15 cellular contexts compared by ENCODE assay signal in genomic region chr17:72635034-72635654, GRCh38.
DNase-seq lines count a peak whose midpoint lies in the region; ATAC-seq and TF ChIP-seq lines count a peak whose summit lies in the region.
"Had no signal": no experiment of that assay in that cellular context is flagged by ENCODE, and none has a peak within 500 bp of the region (broad histone marks: within the 10 kb centered on the region; RNA-seq: fewer than 3 reads in every experiment).

No MANE protein-coding gene starts in this region.

- H3K9me3 ChIP-seq in effector memory CD4-positive, alpha-beta T cell (ENCODE audit: control insufficient read depth, low read length) = no peaks in the 10 kb centered on the region
- no peaks in the 10 kb centered on the region for H3K9me3 ChIP-seq in ascending aorta
- no peaks in the 10 kb centered on the region for H3K9me3 ChIP-seq in upper lobe of left lung
- H3K9me3 ChIP-seq: heart right ventricle had no signal

- TF ChIP-seq POLR2A in upper lobe of left lung (IDR thresholded peaks at IDR 0.05) = no peak

- H3K27me3 ChIP-seq in effector memory CD4-positive, alpha-beta T cell (replicated peaks; ENCODE audit: control insufficient read depth, insufficient read depth, low read length, poor library complexity, severe bottlenecking) = no peaks in the 10 kb centered on the region
- no peaks in the 10 kb centered on the region for H3K27me3 ChIP-seq in ascending aorta
- no peaks in the 10 kb centered on the region for H3K27me3 ChIP-seq in upper lobe of left lung

- TF ChIP-seq CTCF in C4-2B (conservative IDR thresholded peaks at IDR 0.05) (no peak), ascending aorta (IDR thresholded peaks at IDR 0.05) (no peak), upper lobe of left lung (IDR thresholded peaks at IDR 0.05) (no peak)

- H3K4me1 ChIP-seq in effector memory CD4-positive, alpha-beta T cell (ENCODE audit: control insufficient read depth, insufficient read depth, low read length, poor library complexity, severe bottlenecking) = peaks cover 11% of the 10 kb centered on the region
- H3K4me1 ChIP-seq in ascending aorta = no peaks in the 10 kb centered on the region
- no peaks in the 10 kb centered on the region for H3K4me1 ChIP-seq in upper lobe of left lung

- no peak for ATAC-seq in upper lobe of left lung (ENCODE audit: low FRiP score in 2 of 2)
- ATAC-seq: CD8-positive, alpha-beta T cell; heart right ventricle; stimulated activated naive CD8-positive, alpha-beta T cell treated with anti-CD3 and anti-CD28 coated beads, Interleukin-15, Interleukin-2, amounts not matched to agents 100 U/mL and 50 U/mL, for 24 hours had no signal

- DNase-seq in NCI-H2081 (lab: John Stamatoyannopoulos, UW) (peak; percentile 8 to 60), NCI-H2081 treated with DMSO at 0.1 percent for 48 hours (lab: John Stamatoyannopoulos, UW) (no peak), NCI-H2171 treated with DMSO at 0.1 percent for 48 hours (lab: John Stamatoyannopoulos, UW) (peak; percentile 38), SKM-1 (lab: John Stamatoyannopoulos, UW; ENCODE audit: unreplicated experiment) (no peak), ascending aorta (ENCODE audit: low spot score in 2 of 2) (no peak), upper lobe of left lung (no peak)
- no peak for DNase-seq in effector memory CD4-positive, alpha-beta T cell
- DNase-seq: ACHN; CD8-positive, alpha-beta T cell; heart right ventricle; KBM-7; NCI-H1417 treated with DMSO at 0.1 percent for 48 hours; NCI-H524; stimulated activated naive CD8-positive, alpha-beta T cell treated with anti-CD3 and anti-CD28 coated beads, Interleukin-15, Interleukin-2, amounts not matched to agents 100 U/mL and 50 U/mL, for 24 hours had no signal

- no peak for TF ChIP-seq EP300 in upper lobe of left lung (IDR thresholded peaks at IDR 0.05)

- intact Hi-C loops in ascending aorta (cut with DNase I) = no loop called here

- 54 to 61% methylated on average over 14 of the region's 14 CpGs for WGBS in upper lobe of left lung, 2 donors

- H3K27ac ChIP-seq in C4-2B (peak overlapping the region; percentile 62), ascending aorta (no peak overlapping the region), upper lobe of left lung (no peak overlapping the region)
- H3K27ac ChIP-seq in effector memory CD4-positive, alpha-beta T cell (ENCODE audit: insufficient read depth, low read length, poor library complexity, severe bottlenecking) = no peak overlapping the region
- H3K27ac ChIP-seq: heart right ventricle had no signal

- no peaks in the 10 kb centered on the region for H3K36me3 ChIP-seq in effector memory CD4-positive, alpha-beta T cell (ENCODE audit: control insufficient read depth, insufficient read depth, low read length)
- H3K36me3 ChIP-seq in ascending aorta = no peaks in the 10 kb centered on the region
- H3K36me3 ChIP-seq in upper lobe of left lung = no peaks in the 10 kb centered on the region
- H3K36me3 ChIP-seq: heart right ventricle had no signal

- peak overlapping the region; percentile 6 for H3K4me3 ChIP-seq in effector memory CD4-positive, alpha-beta T cell (ENCODE audit: insufficient read depth, low read depth, low read length, poor library complexity, severe bottlenecking)
- no peak overlapping the region for H3K4me3 ChIP-seq in ascending aorta
- no peak overlapping the region for H3K4me3 ChIP-seq in upper lobe of left lung
- H3K4me3 ChIP-seq: heart right ventricle had no signal

Comparison
In these comparisons a context has a peak if more than half of its experiments do, and no peak if none do; other contexts are left out.
1. DNase-seq: peak in NCI-H2081 (2 of 2) and NCI-H2171 treated with DMSO at 0.1 percent for 48 hours (single experiment); none in NCI-H2081 treated with DMSO at 0.1 percent for 48 hours (single experiment), effector memory CD4-positive, alpha-beta T cell (0 of 3), SKM-1 (single experiment), ascending aorta (0 of 2) and upper lobe of left lung (0 of 2).